Comparison of ENCODE assay signal across 1 cellular context in genomic region chr5:141320225-141321169, GRCh38.
TF ChIP-seq lines count a peak whose summit lies in the region.

TAF7 (minus strand) TSS chr5:141320784; CDS start chr5:141320044, 740 bp downstream.

TF ChIP-seq in IMR-90, 13 proteins besides CTCF, POLR2A, EP300 and RAD21 (continued from another document):
- TF ChIP-seq, protein P1, sequence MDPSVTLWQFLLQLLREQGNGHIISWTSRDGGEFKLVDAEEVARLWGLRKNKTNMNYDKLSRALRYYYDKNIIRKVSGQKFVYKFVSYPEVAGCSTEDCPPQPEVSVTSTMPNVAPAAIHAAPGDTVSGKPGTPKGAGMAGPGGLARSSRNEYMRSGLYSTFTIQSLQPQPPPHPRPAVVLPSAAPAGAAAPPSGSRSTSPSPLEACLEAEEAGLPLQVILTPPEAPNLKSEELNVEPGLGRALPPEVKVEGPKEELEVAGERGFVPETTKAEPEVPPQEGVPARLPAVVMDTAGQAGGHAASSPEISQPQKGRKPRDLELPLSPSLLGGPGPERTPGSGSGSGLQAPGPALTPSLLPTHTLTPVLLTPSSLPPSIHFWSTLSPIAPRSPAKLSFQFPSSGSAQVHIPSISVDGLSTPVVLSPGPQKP (IDR thresholded peaks at IDR 0.05; ENCODE audit: borderline replicate concordance, low read depth, low read length): no peak
- peak; percentile 88; the same call in 1 of the 2 replicates for TF ChIP-seq CHD1 (IDR thresholded peaks at IDR 0.05; ENCODE audit: low read depth, low read length)
- TF ChIP-seq MXI1 (IDR thresholded peaks at IDR 0.05; ENCODE audit: borderline replicate concordance, low read depth, low read length): no peak
- no peak for TF ChIP-seq NFE2L2 (IDR thresholded peaks at IDR 0.05; ENCODE audit: low read depth, low read length)
- TF ChIP-seq, protein P2, sequence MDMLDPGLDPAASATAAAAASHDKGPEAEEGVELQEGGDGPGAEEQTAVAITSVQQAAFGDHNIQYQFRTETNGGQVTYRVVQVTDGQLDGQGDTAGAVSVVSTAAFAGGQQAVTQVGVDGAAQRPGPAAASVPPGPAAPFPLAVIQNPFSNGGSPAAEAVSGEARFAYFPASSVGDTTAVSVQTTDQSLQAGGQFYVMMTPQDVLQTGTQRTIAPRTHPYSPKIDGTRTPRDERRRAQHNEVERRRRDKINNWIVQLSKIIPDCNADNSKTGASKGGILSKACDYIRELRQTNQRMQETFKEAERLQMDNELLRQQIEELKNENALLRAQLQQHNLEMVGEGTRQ (IDR thresholded peaks at IDR 0.05; ENCODE audit: low read depth, low read length): no peak
